In the genomic region with DNA sequence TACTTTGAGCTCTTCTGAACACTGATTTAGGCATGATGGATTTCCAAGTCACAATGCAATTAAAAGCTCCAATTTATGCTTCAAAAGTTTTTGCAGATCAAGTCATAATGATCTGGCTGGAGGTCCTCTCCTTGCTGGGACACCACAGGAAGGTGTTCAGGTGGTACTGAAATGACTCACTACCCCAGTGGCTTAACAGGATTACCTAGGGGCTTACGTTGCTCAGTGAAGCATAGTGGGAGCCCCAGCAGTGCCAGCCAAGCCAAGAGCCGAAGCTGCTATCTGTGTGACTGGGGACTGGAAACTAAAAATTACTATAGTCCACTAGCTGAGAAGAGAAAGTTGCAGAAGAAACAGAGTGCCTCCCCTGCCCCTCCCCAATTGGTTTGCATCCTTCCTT, we compare ENCODE assay signal across 17 cellular contexts.
DNase-seq lines count a peak whose midpoint lies in the region; ATAC-seq, FAIRE-seq and TF ChIP-seq lines count a peak whose summit lies in the region.
"Had no signal": no experiment of that assay in that cellular context is flagged by ENCODE, and none has a peak within 500 bp of the region (broad histone marks: within the 10 kb centered on the region; RNA-seq: fewer than 3 reads in every experiment).

No MANE protein-coding gene starts in this region.

- FAIRE-seq in RCC 7860 (lab: Jason Lieb, UNC) = peak; percentile 50
- FAIRE-seq: GM18507, HTR-8/SVneo, K562 had no signal

- no peak for TF ChIP-seq POLR2A in ovary (IDR thresholded peaks at IDR 0.05)

- intact Hi-C loops in ovary (cut with DNase I) = loop anchor here in 1 of 4 donors (5.0 kb wide), 1 partner anchor 127 kb away; no protein-coding TSS in a partner anchor

- CTCF ChIA-PET in activated naive CD4-positive, alpha-beta T cell treated with anti-CD3 and anti-CD28 coated beads, Interleukin-2, amount 10 ng/mL, durations not matched to agents 7 days and 5 days (lab: Charles Lee) = no interaction called here

- H3K36me3 ChIP-seq in ovary = no peaks in the 10 kb centered on the region
- H3K36me3 ChIP-seq: HAP-1 had no signal

- TF ChIP-seq EP300 in ovary (IDR thresholded peaks at IDR 0.05) = no peak

- peaks cover 27% of the 10 kb centered on the region for H3K27me3 Mint-ChIP-seq in activated naive CD4-positive, alpha-beta T cell treated with anti-CD3 and anti-CD28 coated beads, Interleukin-2, amount 10 ng/mL, durations not matched to agents 7 days and 5 days
- H3K27me3 Mint-ChIP-seq in stimulated activated naive CD8-positive, alpha-beta T cell treated with anti-CD3 and anti-CD28 coated beads, Interleukin-15, amount 100 ng/mL, for 72 hours = peaks cover 7% of the 10 kb centered on the region

- no peaks in the 10 kb centered on the region for H3K36me3 Mint-ChIP-seq in activated naive CD4-positive, alpha-beta T cell treated with anti-CD3 and anti-CD28 coated beads, Interleukin-2, amount 10 ng/mL, durations not matched to agents 7 days and 5 days

- 75 to 98% (median 93%) methylated on average over 2 of the region's 2 CpGs for WGBS in ovary, 3 donors

- peak; percentile 25 for DNase-seq in activated naive CD4-positive, alpha-beta T cell treated with anti-CD3 and anti-CD28 coated beads, Interleukin-2, amount 10 ng/mL, durations not matched to agents 7 days and 5 days
- no peak for DNase-seq in activated naive CD4-positive, alpha-beta T cell (lab: John Stamatoyannopoulos, UW)
- DNase-seq in RCC 7860 (ENCODE audit: low spot score) = peak; percentile 39
- peak; percentile 59 for DNase-seq in glomerular visceral epithelial cell (ENCODE audit: extremely low spot score)
- DNase-seq in stimulated activated naive CD8-positive, alpha-beta T cell treated with anti-CD3 and anti-CD28 coated beads, Interleukin-15, amount 100 ng/mL, for 72 hours = peak in 1 of 2 donors; percentile 41
- DNase-seq in medulla oblongata (ENCODE audit: extremely low spot score) = no peak
- DNase-seq in ovary = no peak
- DNase-seq: AML-193, Caco-2, NCI-H1048, NCI-H146, NCI-H2227 treated with DMSO at 0.1 percent for 48 hours, NCI-H524 treated with DMSO at 0.1 percent for 48 hours had no signal

- peak; percentile 87 for ATAC-seq in stimulated activated naive CD8-positive, alpha-beta T cell treated with anti-CD3 and anti-CD28 coated beads, Interleukin-15, amount 100 ng/mL, for 72 hours
- ATAC-seq: K562 had no signal

- no peak overlapping the region for H3K4me3 ChIP-seq in ovary
- H3K4me3 ChIP-seq: HAP-1, K562 had no signal

- no peaks in the 10 kb centered on the region for H3K27me3 ChIP-seq in ovary

- no peaks in the 10 kb centered on the region for H3K9me3 ChIP-seq in ovary
- H3K9me3 ChIP-seq: Caco-2, HAP-1 had no signal

- H3K4me3 Mint-ChIP-seq in activated naive CD4-positive, alpha-beta T cell treated with anti-CD3 and anti-CD28 coated beads, Interleukin-2, amount 10 ng/mL, durations not matched to agents 7 days and 5 days = no peak overlapping the region
- no peak overlapping the region for H3K4me3 Mint-ChIP-seq in stimulated activated naive CD8-positive, alpha-beta T cell treated with anti-CD3 and anti-CD28 coated beads, Interleukin-15, amount 100 ng/mL, for 72 hours

- H3K27ac ChIP-seq in ovary = no peak overlapping the region

- H3K27ac Mint-ChIP-seq in activated naive CD4-positive, alpha-beta T cell treated with anti-CD3 and anti-CD28 coated beads, Interleukin-2, amount 10 ng/mL, durations not matched to agents 7 days and 5 days = no peak overlapping the region
- no peak overlapping the region for H3K27ac Mint-ChIP-seq in stimulated activated naive CD8-positive, alpha-beta T cell treated with anti-CD3 and anti-CD28 coated beads, Interleukin-15, amount 100 ng/mL, for 72 hours

- no peaks in the 10 kb centered on the region for H3K4me1 ChIP-seq in ovary (ENCODE audit: insufficient read depth)
- H3K4me1 ChIP-seq: HAP-1 had no signal

- H3K4me1 Mint-ChIP-seq in activated naive CD4-positive, alpha-beta T cell treated with anti-CD3 and anti-CD28 coated beads, Interleukin-2, amount 10 ng/mL, durations not matched to agents 7 days and 5 days = peaks cover 20% of the 10 kb centered on the region
- H3K4me1 Mint-ChIP-seq in stimulated activated naive CD8-positive, alpha-beta T cell treated with anti-CD3 and anti-CD28 coated beads, Interleukin-15, amount 100 ng/mL, for 72 hours = peaks cover 18% of the 10 kb centered on the region

- no peaks in the 10 kb centered on the region for H3K9me3 Mint-ChIP-seq in activated naive CD4-positive, alpha-beta T cell treated with anti-CD3 and anti-CD28 coated beads, Interleukin-2, amount 10 ng/mL, durations not matched to agents 7 days and 5 days
- no peaks in the 10 kb centered on the region for H3K9me3 Mint-ChIP-seq in stimulated activated naive CD8-positive, alpha-beta T cell treated with anti-CD3 and anti-CD28 coated beads, Interleukin-15, amount 100 ng/mL, for 72 hours

- no peak for TF ChIP-seq CTCF in ovary (IDR thresholded peaks at IDR 0.05)

Comparison
In these comparisons a context has a peak if more than half of its experiments do, and no peak if none do; other contexts are left out.
1. DNase-seq: peak in activated naive CD4-positive, alpha-beta T cell treated with anti-CD3 and anti-CD28 coated beads, Interleukin-2, amount 10 ng/mL, durations not matched to agents 7 days and 5 days (single experiment), RCC 7860 (single experiment) and glomerular visceral epithelial cell (single experiment); none in activated naive CD4-positive, alpha-beta T cell (0 of 4), medulla oblongata (single experiment) and ovary (0 of 5).